Comparison of ENCODE assay signal across 17 cellular contexts in the genomic region with DNA sequence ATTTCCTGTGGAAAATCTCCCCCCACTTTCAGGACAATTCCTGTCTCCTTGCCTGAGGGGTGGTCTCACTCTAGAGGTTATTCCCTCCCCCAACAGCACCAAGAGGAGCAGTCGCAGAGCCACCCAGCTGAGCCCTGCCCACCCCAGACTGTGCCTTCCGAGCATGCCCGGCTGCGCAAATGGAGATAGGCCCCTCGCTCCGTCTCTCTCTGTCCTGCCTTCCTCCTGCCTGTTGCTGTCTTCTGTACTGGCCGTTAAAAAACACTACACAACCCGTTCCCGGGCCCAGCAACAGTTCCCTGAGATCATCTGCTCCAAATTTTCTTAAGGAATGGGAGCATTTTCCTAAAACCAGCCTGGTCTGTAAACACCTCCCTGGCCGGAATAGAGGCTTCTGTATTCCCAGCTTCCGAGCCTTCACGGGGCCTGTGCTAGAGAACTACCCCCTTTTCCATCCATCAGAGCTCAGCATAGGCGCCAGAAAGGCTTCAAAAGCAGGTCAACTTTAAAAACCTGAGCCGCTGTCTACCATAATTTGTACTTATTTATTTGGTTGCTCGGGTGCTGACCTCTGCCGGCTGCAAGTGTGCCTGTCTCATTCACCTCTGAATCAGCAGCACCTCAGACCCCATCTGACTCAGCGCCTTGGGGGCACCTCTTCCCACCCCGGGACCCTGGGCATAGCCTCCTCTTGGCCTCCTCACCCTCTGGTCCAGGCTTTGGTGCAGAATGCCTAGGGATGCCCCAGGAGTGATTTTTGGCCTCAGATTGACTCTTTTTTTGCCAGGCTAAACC.
DNase-seq lines count a peak whose midpoint lies in the region; ATAC-seq and TF ChIP-seq lines count a peak whose summit lies in the region.
"Had no signal": no experiment of that assay in that cellular context is flagged by ENCODE, and none has a peak within 500 bp of the region (broad histone marks: within the 10 kb centered on the region; RNA-seq: fewer than 3 reads in every experiment).

No MANE protein-coding gene starts in this region.

- H3K36me3 ChIP-seq in Loucy (ENCODE audit: insufficient read depth, low read length), result no peaks in the 10 kb centered on the region
- H3K36me3 ChIP-seq in lower lobe of right lung, result no peaks in the 10 kb centered on the region
- H3K36me3 ChIP-seq: colonic mucosa had no signal

- TF ChIP-seq CTCF in Loucy (conservative IDR thresholded peaks at IDR 0.05; ENCODE audit: low read length) (peak; percentile 47), lower lobe of right lung (IDR thresholded peaks at IDR 0.05) (no peak)

- no peak overlapping the region for H3K27ac ChIP-seq in lower lobe of right lung
- H3K27ac ChIP-seq: colonic mucosa, epithelial cell of prostate had no signal

- H3K9me3 ChIP-seq in Loucy (ENCODE audit: insufficient read depth, low read depth, low read length) (no peaks in the 10 kb centered on the region), lower lobe of right lung (no peaks in the 10 kb centered on the region)
- H3K9me3 ChIP-seq: colonic mucosa had no signal

- H3K4me3 ChIP-seq in Loucy (ENCODE audit: low read length, poor library complexity, severe bottlenecking) (no peak overlapping the region), lower lobe of right lung (no peak overlapping the region)
- H3K4me3 ChIP-seq: colonic mucosa, GM12878 had no signal

- H3K4me1 ChIP-seq in Loucy (ENCODE audit: insufficient read depth, low read length, poor library complexity, severe bottlenecking) (no peaks in the 10 kb centered on the region), lower lobe of right lung (peaks cover 7% of the 10 kb centered on the region)
- H3K4me1 ChIP-seq: colonic mucosa had no signal

- peak; percentile 69 for DNase-seq in Daoy (ENCODE audit: low read depth)
- peak; percentile 20 for DNase-seq in astrocyte of the hippocampus (ENCODE audit: low read depth, low spot score)
- DNase-seq in lower lobe of right lung, result peak; percentile 26
- no peak for DNase-seq in dermis blood vessel endothelial cell
- no peak for DNase-seq in NCI-H524 (lab: John Stamatoyannopoulos, UW)
- DNase-seq in NCI-H446 treated with DMSO at 0.1 percent for 48 hours (lab: John Stamatoyannopoulos, UW), result no peak
- DNase-seq: activated CD4-positive, alpha-beta T cell treated with anti-CD3 and anti-CD28 coated beads for 1 hour; activated T-cell treated with anti-CD3 and anti-CD28 coated beads for 4 hours; CD4-positive, CD25-positive, alpha-beta regulatory T cell; colonic mucosa; GOT3; NCI-H1048; stimulated activated CD4-positive, alpha-beta T cell treated with anti-CD3 and anti-CD28 coated beads, Interleukin-15, amount 100 ng/mL, for 24 hours had no signal

- H3K9me2 ChIP-seq in Loucy (replicated peaks; ENCODE audit: low read depth, low read length), result no peaks in the 10 kb centered on the region

- no peak overlapping the region for H2AFZ ChIP-seq in Loucy (ENCODE audit: low read length)

- no peaks in the 10 kb centered on the region for H4K20me1 ChIP-seq in Loucy (ENCODE audit: insufficient read depth, low read length, poor library complexity, severe bottlenecking)

- H3K79me2 ChIP-seq in Loucy (ENCODE audit: insufficient read depth, low read length), result no peaks in the 10 kb centered on the region

- ATAC-seq in lower lobe of right lung (no peak), HG03439 (IDR thresholded peaks at IDR 0.05; ENCODE audit: unreplicated experiment) (no peak)
- ATAC-seq: GM12878 had no signal

- H3K27me3 ChIP-seq in Loucy (ENCODE audit: insufficient read depth, low read length, poor library complexity, severe bottlenecking) (no peaks in the 10 kb centered on the region), lower lobe of right lung (ENCODE audit: low read depth) (no peaks in the 10 kb centered on the region)
- H3K27me3 ChIP-seq: colonic mucosa had no signal

- H3F3A ChIP-seq in Loucy (ENCODE audit: low read depth), result no peaks in the 10 kb centered on the region

- H3K9ac ChIP-seq in Loucy (ENCODE audit: low read depth, low read length, poor library complexity, severe bottlenecking), result no peak overlapping the region

- no peak overlapping the region for H3K4me2 ChIP-seq in Loucy (ENCODE audit: low read depth, low read length, poor library complexity, severe bottlenecking)

- intact Hi-C loops in lower lobe of right lung (cut with DNase I), result no loop called here

Comparison
In these comparisons a context has a peak if more than half of its experiments do, and no peak if none do; other contexts are left out.
1. DNase-seq: peak in Daoy (single experiment), astrocyte of the hippocampus (single experiment) and lower lobe of right lung (single experiment); none in dermis blood vessel endothelial cell (single experiment), NCI-H524 (0 of 2) and NCI-H446 treated with DMSO at 0.1 percent for 48 hours (single experiment).